ENCODE assay signal across 25 cellular contexts in genomic region chr11:48111941-48112340, GRCh38.
DNase-seq lines count a peak whose midpoint lies in the region; TF ChIP-seq lines count a peak whose summit lies in the region.
"Had no signal": no experiment of that assay in that cellular context is flagged by ENCODE, and none has a peak within 500 bp of the region (broad histone marks: within the 10 kb centered on the region; RNA-seq: fewer than 3 reads in every experiment).

No MANE protein-coding gene starts in this region.

- POLR2A ChIA-PET in HEK293 (lab: Yijun Ruan, JAX): interaction anchor here (0.5 kb wide), 1 partner anchor 180 kb away, joined by 10 read pairs; no protein-coding TSS in a partner anchor

- CTCF ChIA-PET in HEK293 (lab: Yijun Ruan, JAX): interaction anchor here (0.8 to 3.7 kb wide), 7 partner anchors 11 to 307 kb away, joined by 3 to 30 read pairs (median 4); no protein-coding TSS in a partner anchor

- H3K27ac Mint-ChIP-seq in activated T-cell treated with anti-CD3 and anti-CD28 coated beads, Interleukin-2, amount 50 U/mL, for 24 hours: peak overlapping the region; percentile 44
- H3K27ac Mint-ChIP-seq: mesothelial cell of epicardium; T-helper 1 cell treated with Interleukin-12 subunit alpha and Interleukin-12 subunit beta and Interleukin-4 antibody, amounts not matched to agents 30 μg/mL and 1 μg/mL, for 36 hours had no signal

- H3K27ac ChIP-seq in HEK293 (ENCODE audit: extremely low read depth, low read depth, low read length): no peak overlapping the region
- no peak overlapping the region for H3K27ac ChIP-seq in esophagus muscularis mucosa (replicated peaks in 1 of 4)
- no peak overlapping the region for H3K27ac ChIP-seq in osteoblast (ENCODE audit: low read depth, low read length)
- H3K27ac ChIP-seq in spleen: peak overlapping the region in 1 of 8 donors; percentile 44
- H3K27ac ChIP-seq: 22Rv1, ascending aorta, KMS-11 had no signal

- H3K4me2 ChIP-seq in osteoblast (ENCODE audit: insufficient read depth, low read length): no peak overlapping the region
- H3K4me2 ChIP-seq: KMS-11 had no signal

- WGBS in esophagus muscularis mucosa: 67% methylated on average over 3 of the region's 3 CpGs
- WGBS in spleen, 5 donors: 61 to 76% (median 65%) methylated on average over 3 of the region's 3 CpGs

- H4K20me1 ChIP-seq in osteoblast (ENCODE audit: insufficient read depth, low read length): no peaks in the 10 kb centered on the region

- H3K27me3 ChIP-seq in esophagus muscularis mucosa: no peaks in the 10 kb centered on the region
- H3K27me3 ChIP-seq in osteoblast (ENCODE audit: insufficient read depth, low read length): no peaks in the 10 kb centered on the region
- H3K27me3 ChIP-seq in spleen (replicated peaks in 1 of 7): no peaks in the 10 kb centered on the region
- H3K27me3 ChIP-seq: ascending aorta had no signal

- H3K4me1 Mint-ChIP-seq in activated T-cell treated with anti-CD3 and anti-CD28 coated beads, Interleukin-2, amount 50 U/mL, for 24 hours (ENCODE audit: low read depth): peaks cover 32% of the 10 kb centered on the region

- TF ChIP-seq EP300 in esophagus muscularis mucosa (IDR thresholded peaks at IDR 0.05): no peak

- DNase-seq in activated T-cell treated with anti-CD3 and anti-CD28 coated beads, Interleukin-2, amount 50 U/mL, for 24 hours: no peak
- DNase-seq in activated T-cell treated with anti-CD3 and anti-CD28 coated beads, Interleukin-2, amount 50 U/mL, for 48 hours: no peak
- DNase-seq in esophagus muscularis mucosa (ENCODE audit: extremely low spot score): peak; percentile 82
- peak; percentile 41 for DNase-seq in osteoblast (ENCODE audit: insufficient read length, low spot score, missing footprints)
- DNase-seq in spleen: no peak
- no peak for DNase-seq in NCI-H2081 treated with DMSO at 0.1 percent for 48 hours (lab: John Stamatoyannopoulos, UW)
- no peak for DNase-seq in activated CD8-positive, alpha-beta memory T cell treated with anti-CD3 and anti-CD28 coated beads for 24 hours
- DNase-seq: activated CD4-positive, alpha-beta T cell treated with anti-CD3 and anti-CD28 coated beads for 4 hours; CD8-positive, alpha-beta memory T cell; central memory CD4-positive, alpha-beta T cell; dermis blood vessel endothelial cell; GDM1; left cardiac atrium; NCI-H1694 treated with DMSO at 0.1 percent for 48 hours; NCI-H526; posterior cingulate gyrus; trophoblast cell had no signal

- no peak for TF ChIP-seq POLR2A in esophagus muscularis mucosa (IDR thresholded peaks at IDR 0.05; ENCODE audit: low read depth)
- TF ChIP-seq POLR2A in spleen (IDR thresholded peaks at IDR 0.05): no peak

- no peak overlapping the region for H3K4me3 Mint-ChIP-seq in activated T-cell treated with anti-CD3 and anti-CD28 coated beads, Interleukin-2, amount 50 U/mL, for 24 hours
- H3K4me3 Mint-ChIP-seq: activated naive CD8-positive, alpha-beta T cell; CD8-positive, alpha-beta memory T cell; mesothelial cell of epicardium; nephron; T-helper 1 cell treated with Interleukin-12 subunit alpha and Interleukin-12 subunit beta and Interleukin-4 antibody, amounts not matched to agents 30 μg/mL and 1 μg/mL, for 36 hours had no signal

- no peaks in the 10 kb centered on the region for H3K27me3 Mint-ChIP-seq in activated T-cell treated with anti-CD3 and anti-CD28 coated beads, Interleukin-2, amount 50 U/mL, for 24 hours
- H3K27me3 Mint-ChIP-seq: activated naive CD8-positive, alpha-beta T cell; CD8-positive, alpha-beta memory T cell had no signal

- peaks cover 10% of the 10 kb centered on the region for H3K9me3 Mint-ChIP-seq in activated T-cell treated with anti-CD3 and anti-CD28 coated beads, Interleukin-2, amount 50 U/mL, for 24 hours

- H3K4me3 ChIP-seq in HEK293 (ENCODE audit: low read depth, low read length) (no peak overlapping the region), esophagus muscularis mucosa (no peak overlapping the region), osteoblast (ENCODE audit: insufficient read depth, low read length) (no peak overlapping the region), spleen (no peak overlapping the region)
- H3K4me3 ChIP-seq: ascending aorta had no signal

- H3K4me1 ChIP-seq in HEK293 (ENCODE audit: control insufficient read depth, insufficient read depth, low read length) (no peaks in the 10 kb centered on the region), esophagus muscularis mucosa (peaks cover 10 to 15% (median 12%) of the 10 kb centered on the region in 4 donors), osteoblast (ENCODE audit: insufficient read depth, low read length) (peaks cover 28% of the 10 kb centered on the region), spleen (peaks cover 29 to 56% (median 48%) of the 10 kb centered on the region in 6 donors)

- peaks cover 32% of the 10 kb centered on the region for H3K36me3 Mint-ChIP-seq in activated T-cell treated with anti-CD3 and anti-CD28 coated beads, Interleukin-2, amount 50 U/mL, for 24 hours (ENCODE audit: low read depth)

- H2AFZ ChIP-seq in osteoblast (ENCODE audit: low read length): no peak overlapping the region

- H3K36me3 ChIP-seq in HEK293 (ENCODE audit: control insufficient read depth in 2 of 2, insufficient read depth in 1 of 2, low read length in 2 of 2): no peaks in the 10 kb centered on the region
- H3K36me3 ChIP-seq in esophagus muscularis mucosa: no peaks in the 10 kb centered on the region
- peaks cover 6% of the 10 kb centered on the region for H3K36me3 ChIP-seq in osteoblast (ENCODE audit: insufficient read depth, low read length)
- H3K36me3 ChIP-seq in spleen: peaks cover 0 to 43% (median 5%) of the 10 kb centered on the region in 6 donors
- H3K36me3 ChIP-seq: ascending aorta had no signal

- intact Hi-C loops in esophagus muscularis mucosa (cut with DNase I): loop anchor here (1.0 kb wide), 1 partner anchor 179 kb away; no protein-coding TSS in a partner anchor
- intact Hi-C loops in spleen (cut with DNase I; ENCODE audit: low total_unique reads): loop anchor here (5.0 kb wide), 1 partner anchor 175 kb away; no protein-coding TSS in a partner anchor

- TF ChIP-seq CTCF in HEK293 (tag by site-specific recombination; IDR thresholded peaks at IDR 0.05) (no peak), esophagus muscularis mucosa (IDR thresholded peaks at IDR 0.05) (no peak), osteoblast (IDR thresholded peaks at IDR 0.05; ENCODE audit: extremely low read depth, low read depth, low read length) (no peak), spleen (IDR thresholded peaks at IDR 0.05 in 8 of 11, conservative IDR thresholded peaks at IDR 0.05 in 3 of 11) (no peak)

- H3K79me2 ChIP-seq in osteoblast (ENCODE audit: insufficient read depth, low read length): peaks cover 18% of the 10 kb centered on the region

- H3K9me3 ChIP-seq in HEK293 (ENCODE audit: control insufficient read depth, insufficient read depth, low read depth, low read length) (no peaks in the 10 kb centered on the region), esophagus muscularis mucosa (peaks cover 0 to 15% (median 12%) of the 10 kb centered on the region in 4 donors), osteoblast (ENCODE audit: low read depth, low read length) (peaks cover 4% of the 10 kb centered on the region), spleen (peaks cover 0 to 30% (median 25%) of the 10 kb centered on the region in 8 donors)

TF ChIP-seq in HEK293, 187 proteins besides CTCF, POLR2A, EP300 and RAD21:
- TF ChIP-seq GLIS1 (tag by site-specific recombination; IDR thresholded peaks at IDR 0.05) (0 out of 2 replicates have a peak, but pooled peaks have one; percentile 12), ZNF155 (tag by site-specific recombination; IDR thresholded peaks at IDR 0.05) (no peak)

Comparison
In these comparisons a context has a peak if more than half of its experiments do, and no peak if none do; other contexts are left out.
1. DNase-seq: peak in esophagus muscularis mucosa (single experiment) and osteoblast (single experiment); none in activated T-cell treated with anti-CD3 and anti-CD28 coated beads, Interleukin-2, amount 50 U/mL, for 24 hours (single experiment), activated T-cell treated with anti-CD3 and anti-CD28 coated beads, Interleukin-2, amount 50 U/mL, for 48 hours (0 of 2), spleen (single experiment), NCI-H2081 treated with DMSO at 0.1 percent for 48 hours (single experiment) and activated CD8-positive, alpha-beta memory T cell treated with anti-CD3 and anti-CD28 coated beads for 24 hours (single experiment).